Comparison of ENCODE assay signal across 19 cellular contexts in the genomic region with DNA sequence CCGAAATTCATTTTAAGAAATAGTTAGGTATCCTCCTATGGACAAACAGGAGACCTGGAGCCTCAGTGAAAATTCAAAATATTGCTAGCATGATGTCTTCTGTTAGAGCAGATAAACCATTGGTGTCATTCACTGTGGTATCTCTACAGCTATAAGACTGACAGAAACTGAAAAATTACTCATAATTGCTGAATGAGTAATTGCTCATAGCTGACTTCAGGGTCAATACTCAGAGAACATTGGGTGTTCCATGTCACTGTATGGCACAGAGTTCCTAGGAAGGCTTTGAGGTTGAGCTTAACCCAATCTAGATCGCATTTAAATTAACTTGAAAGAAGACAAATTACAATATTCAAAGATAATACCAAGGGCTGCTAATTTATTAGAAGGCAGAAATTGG.
A peak's percentile ranks its signal among the peaks of the same experiment; 100 is the strongest.
DNase-seq lines count a peak whose midpoint lies in the region; ATAC-seq, FAIRE-seq and TF ChIP-seq lines count a peak whose summit lies in the region.
"Had no signal": no experiment of that assay in that cellular context is flagged by ENCODE, and none has a peak within 500 bp of the region (broad histone marks: within the 10 kb centered on the region; RNA-seq: fewer than 3 reads in every experiment).

No MANE protein-coding gene starts in this region.

- no peak overlapping the region for H3K4me3 ChIP-seq in dorsolateral prefrontal cortex
- H3K4me3 ChIP-seq: BLaER1 treated with 17β-estradiol and CSF1 and Interleukin-3, amounts not matched to agents 10 nM and 100 nM; K562; SJCRH30 had no signal

- DNase-seq in activated CD8-positive, alpha-beta T cell treated with anti-CD3 and anti-CD28 coated beads for 36 hours: peak; percentile 2
- DNase-seq in activated CD8-positive, alpha-beta T cell treated with anti-CD3 and anti-CD28 coated beads, Interleukin-2, amount 10 ng/mL, durations not matched to agents 7 days and 5 days: no peak
- peak; percentile 0 for DNase-seq in LHCN-M2 (ENCODE audit: low read depth)
- DNase-seq in stimulated activated naive CD8-positive, alpha-beta T cell treated with anti-CD3 and anti-CD28 coated beads, Interleukin-15, Interleukin-2, amounts not matched to agents 100 U/mL and 50 U/mL, for 24 hours: no peak
- DNase-seq in dorsolateral prefrontal cortex: no peak
- no peak for DNase-seq in D721Med (ENCODE audit: insufficient read length, low spot score)
- DNase-seq: NCI-H1048; NCI-H1694; NCI-H69; NK-92 treated with Interleukin-12 subunit alpha and Interleukin-12 subunit beta, amount 100 ng/mL, for 24 hours; OCI-M1; RPMI8226; SJCRH30 had no signal

- no peaks in the 10 kb centered on the region for H3K9me3 Mint-ChIP-seq in activated CD8-positive, alpha-beta T cell treated with anti-CD3 and anti-CD28 coated beads for 36 hours
- no peaks in the 10 kb centered on the region for H3K9me3 Mint-ChIP-seq in activated CD8-positive, alpha-beta T cell treated with anti-CD3 and anti-CD28 coated beads, Interleukin-2, amount 10 ng/mL, durations not matched to agents 7 days and 5 days (ENCODE audit: insufficient read depth)

- FAIRE-seq in D721Med (lab: Jason Lieb, UNC): no peak
- FAIRE-seq: GM19239, H1, K562 had no signal

- H3K27ac Mint-ChIP-seq in activated CD8-positive, alpha-beta T cell treated with anti-CD3 and anti-CD28 coated beads for 36 hours: no peak overlapping the region
- no peak overlapping the region for H3K27ac Mint-ChIP-seq in activated CD8-positive, alpha-beta T cell treated with anti-CD3 and anti-CD28 coated beads, Interleukin-2, amount 10 ng/mL, durations not matched to agents 7 days and 5 days

- no peak overlapping the region for H3K4me3 Mint-ChIP-seq in activated CD8-positive, alpha-beta T cell treated with anti-CD3 and anti-CD28 coated beads for 36 hours
- H3K4me3 Mint-ChIP-seq in activated CD8-positive, alpha-beta T cell treated with anti-CD3 and anti-CD28 coated beads, Interleukin-2, amount 10 ng/mL, durations not matched to agents 7 days and 5 days: no peak overlapping the region

- no peak for TF ChIP-seq CTCF in activated CD8-positive, alpha-beta T cell treated with anti-CD3 and anti-CD28 coated beads for 36 hours (IDR thresholded peaks at IDR 0.05)
- TF ChIP-seq CTCF in dorsolateral prefrontal cortex (IDR thresholded peaks at IDR 0.05 in 54 of 56, conservative IDR thresholded peaks at IDR 0.05 in 2 of 56; ENCODE audit: low read depth in 1 of 56, partially characterized antibody in 56 of 56): no peak
- no peak for TF ChIP-seq CTCF in D721Med (IDR thresholded peaks at IDR 0.05; ENCODE audit: insufficient read depth, missing control alignments)

- intact Hi-C loops in activated CD8-positive, alpha-beta T cell treated with anti-CD3 and anti-CD28 coated beads for 36 hours (cut with micrococcal nuclease): no loop called here
- intact Hi-C loops in dorsolateral prefrontal cortex (cut with DNase I): no loop called here

- peaks cover 13% of the 10 kb centered on the region for H3K4me1 Mint-ChIP-seq in activated CD8-positive, alpha-beta T cell treated with anti-CD3 and anti-CD28 coated beads for 36 hours (ENCODE audit: low read depth)
- H3K4me1 Mint-ChIP-seq in activated CD8-positive, alpha-beta T cell treated with anti-CD3 and anti-CD28 coated beads, Interleukin-2, amount 10 ng/mL, durations not matched to agents 7 days and 5 days (ENCODE audit: low read depth): no peaks in the 10 kb centered on the region

- no peaks in the 10 kb centered on the region for H3K36me3 Mint-ChIP-seq in activated CD8-positive, alpha-beta T cell treated with anti-CD3 and anti-CD28 coated beads for 36 hours (ENCODE audit: low read depth)
- no peaks in the 10 kb centered on the region for H3K36me3 Mint-ChIP-seq in activated CD8-positive, alpha-beta T cell treated with anti-CD3 and anti-CD28 coated beads, Interleukin-2, amount 10 ng/mL, durations not matched to agents 7 days and 5 days (ENCODE audit: low read depth)

- no peaks in the 10 kb centered on the region for H3K27me3 ChIP-seq in dorsolateral prefrontal cortex
- H3K27me3 ChIP-seq: BLaER1 treated with 17β-estradiol and CSF1 and Interleukin-3, amounts not matched to agents 10 nM and 100 nM; SJCRH30 had no signal

- POLR2A ChIA-PET in activated CD8-positive, alpha-beta T cell treated with anti-CD3 and anti-CD28 coated beads for 36 hours (lab: Charles Lee): no interaction called here
- POLR2A ChIA-PET in activated CD8-positive, alpha-beta T cell treated with anti-CD3 and anti-CD28 coated beads, Interleukin-2, amount 10 ng/mL, durations not matched to agents 7 days and 5 days (lab: Charles Lee): no interaction called here

- H3K27ac ChIP-seq in dorsolateral prefrontal cortex: no peak overlapping the region
- H3K27ac ChIP-seq: BLaER1 treated with 17β-estradiol and CSF1 and Interleukin-3, amounts not matched to agents 10 nM and 100 nM; SJCRH30 had no signal

- CTCF ChIA-PET in activated CD8-positive, alpha-beta T cell treated with anti-CD3 and anti-CD28 coated beads for 36 hours (lab: Charles Lee): no interaction called here
- CTCF ChIA-PET in activated CD8-positive, alpha-beta T cell treated with anti-CD3 and anti-CD28 coated beads, Interleukin-2, amount 10 ng/mL, durations not matched to agents 7 days and 5 days (lab: Charles Lee): no interaction called here

- peaks cover 14% of the 10 kb centered on the region for H3K27me3 Mint-ChIP-seq in activated CD8-positive, alpha-beta T cell treated with anti-CD3 and anti-CD28 coated beads for 36 hours
- no peaks in the 10 kb centered on the region for H3K27me3 Mint-ChIP-seq in activated CD8-positive, alpha-beta T cell treated with anti-CD3 and anti-CD28 coated beads, Interleukin-2, amount 10 ng/mL, durations not matched to agents 7 days and 5 days (ENCODE audit: low read depth)

- ATAC-seq in activated CD8-positive, alpha-beta T cell treated with anti-CD3 and anti-CD28 coated beads for 36 hours: peak; percentile 85
- ATAC-seq in activated CD8-positive, alpha-beta T cell treated with anti-CD3 and anti-CD28 coated beads, Interleukin-2, amount 10 ng/mL, durations not matched to agents 7 days and 5 days: no peak
- peak; percentile 89 for ATAC-seq in HG02759 (IDR thresholded peaks at IDR 0.05; ENCODE audit: unreplicated experiment)
- ATAC-seq in stimulated activated naive CD8-positive, alpha-beta T cell treated with anti-CD3 and anti-CD28 coated beads, Interleukin-15, Interleukin-2, amounts not matched to agents 100 U/mL and 50 U/mL, for 24 hours: peak; percentile 95
- ATAC-seq in HG03139 (IDR thresholded peaks at IDR 0.05; ENCODE audit: unreplicated experiment): no peak
- ATAC-seq: K562 had no signal

Comparison
In these comparisons a context has a peak if more than half of its experiments do, and no peak if none do; other contexts are left out.
1. ATAC-seq: peak in activated CD8-positive, alpha-beta T cell treated with anti-CD3 and anti-CD28 coated beads for 36 hours (single experiment), HG02759 (single experiment) and stimulated activated naive CD8-positive, alpha-beta T cell treated with anti-CD3 and anti-CD28 coated beads, Interleukin-15, Interleukin-2, amounts not matched to agents 100 U/mL and 50 U/mL, for 24 hours (single experiment); none in activated CD8-positive, alpha-beta T cell treated with anti-CD3 and anti-CD28 coated beads, Interleukin-2, amount 10 ng/mL, durations not matched to agents 7 days and 5 days (single experiment) and HG03139 (single experiment).
2. DNase-seq: peak in activated CD8-positive, alpha-beta T cell treated with anti-CD3 and anti-CD28 coated beads for 36 hours (single experiment) and LHCN-M2 (single experiment); none in activated CD8-positive, alpha-beta T cell treated with anti-CD3 and anti-CD28 coated beads, Interleukin-2, amount 10 ng/mL, durations not matched to agents 7 days and 5 days (single experiment), stimulated activated naive CD8-positive, alpha-beta T cell treated with anti-CD3 and anti-CD28 coated beads, Interleukin-15, Interleukin-2, amounts not matched to agents 100 U/mL and 50 U/mL, for 24 hours (single experiment), dorsolateral prefrontal cortex (0 of 10) and D721Med (single experiment).